ENCODE assay signal across 20 cellular contexts in the genomic region with DNA sequence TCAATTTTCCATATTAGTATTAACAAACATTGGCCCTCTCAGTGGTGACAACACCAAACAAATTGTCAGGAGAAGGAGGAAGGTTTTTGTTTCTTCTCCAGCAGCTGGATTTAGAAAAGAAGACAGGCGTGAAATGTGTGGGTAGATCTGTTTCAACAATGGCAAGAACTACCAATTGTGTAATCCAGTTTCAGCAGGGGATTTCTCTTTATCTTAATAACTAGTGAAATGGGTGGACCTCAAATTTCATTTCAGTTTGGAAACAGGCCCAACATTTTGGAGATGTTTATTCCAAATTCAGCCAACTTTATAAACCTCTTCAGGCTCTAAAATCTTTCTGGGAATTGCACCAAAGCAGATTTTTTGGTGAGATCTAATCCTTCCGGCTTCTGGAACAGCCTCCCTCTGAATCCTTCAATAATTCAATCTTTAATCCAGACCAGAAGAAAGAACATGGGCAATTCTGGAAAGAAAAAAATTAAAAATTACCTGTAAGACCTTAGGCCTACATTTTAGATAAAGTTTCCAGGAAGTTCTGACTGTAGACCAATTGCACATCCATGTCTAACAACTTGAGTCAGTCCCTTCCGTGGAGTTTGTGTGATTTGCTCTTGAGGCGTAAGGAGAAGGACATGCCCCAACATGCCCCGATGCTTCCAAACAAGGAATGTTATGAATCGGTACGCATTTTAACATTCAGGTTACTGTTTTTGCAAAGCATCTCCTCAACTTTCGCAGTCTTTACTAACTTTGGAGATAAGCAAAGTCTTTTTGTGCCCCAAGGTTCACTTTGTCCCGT.
A peak's percentile ranks its signal among the peaks of the same experiment; 100 is the strongest.
DNase-seq lines count a peak whose midpoint lies in the region; ATAC-seq and TF ChIP-seq lines count a peak whose summit lies in the region.
"Had no signal": no experiment of that assay in that cellular context is flagged by ENCODE, and none has a peak within 500 bp of the region (broad histone marks: within the 10 kb centered on the region; RNA-seq: fewer than 3 reads in every experiment).

No MANE protein-coding gene starts in this region.

- TF ChIP-seq POLR2A in stomach (IDR thresholded peaks at IDR 0.05) = no peak

- H3K4me2 ChIP-seq in GM23248 (ENCODE audit: unreplicated experiment) = no peak overlapping the region
- peak overlapping the region; percentile 13 for H3K4me2 ChIP-seq in mammary epithelial cell (ENCODE audit: insufficient read depth, low read depth, low read length)

- no peaks in the 10 kb centered on the region for H3K36me3 ChIP-seq in GM23248 (ENCODE audit: low read depth)
- no peaks in the 10 kb centered on the region for H3K36me3 ChIP-seq in mammary epithelial cell (ENCODE audit: insufficient read depth, low read length)
- no peaks in the 10 kb centered on the region for H3K36me3 ChIP-seq in stomach
- H3K36me3 ChIP-seq: tibial artery had no signal

- H3K4me1 ChIP-seq in GM23248 (ENCODE audit: insufficient read depth) = peaks cover 3% of the 10 kb centered on the region; the same call in 1 of the 2 replicates
- peaks cover 13% of the 10 kb centered on the region for H3K4me1 ChIP-seq in mammary epithelial cell (ENCODE audit: insufficient read depth, low read length)
- H3K4me1 ChIP-seq in stomach = peaks cover 0 to 16% (median 3%) of the 10 kb centered on the region in 4 donors
- H3K4me1 ChIP-seq: psoas muscle had no signal

- H3K27me3 Mint-ChIP-seq in activated CD4-positive, alpha-beta T cell treated with anti-CD3 and anti-CD28 coated beads, Interleukin-2, amount 10 ng/mL, durations not matched to agents 24 days and 14 days = no peaks in the 10 kb centered on the region
- H3K27me3 Mint-ChIP-seq: memory B cell had no signal

- DNase-seq in GM23248 (peak; percentile 46), mammary epithelial cell (peak; percentile 81), left cardiac atrium (no peak), stomach (no peak), middle frontal gyrus (ENCODE audit: extremely low spot score, low spot score) (no peak)
- DNase-seq in stimulated activated naive CD4-positive, alpha-beta T cell (lab: John Stamatoyannopoulos, UW) = no peak
- no peak for DNase-seq in activated CD4-positive, alpha-beta T cell treated with anti-CD3 and anti-CD28 coated beads, Interleukin-2, amount 10 ng/mL, durations not matched to agents 24 days and 14 days
- DNase-seq: activated CD4-positive, alpha-beta T cell treated with anti-CD3 and anti-CD28 coated beads, Interleukin-2, amount 50 U/mL, for 4 hours; activated naive CD4-positive, alpha-beta T cell; cortex of kidney; KG1; NCI-H1048; NCI-H2081 treated with DMSO at 0.1 percent for 48 hours; NCI-H524 treated with DMSO at 0.1 percent for 48 hours; psoas muscle; SHP77; T-helper 1 cell; tibial artery had no signal

- H3K4me3 ChIP-seq in GM23248 = no peak overlapping the region
- H3K4me3 ChIP-seq in mammary epithelial cell (replicated peaks in 1 of 3; ENCODE audit: insufficient read depth in 1 of 3, low read depth in 2 of 3, low read length in 3 of 3) = no peak overlapping the region
- no peak overlapping the region for H3K4me3 ChIP-seq in stomach
- H3K4me3 ChIP-seq: psoas muscle, tibial artery had no signal

- H2AFZ ChIP-seq in GM23248 (peak overlapping the region; percentile 67), mammary epithelial cell (ENCODE audit: low read depth, low read length) (peak overlapping the region; percentile 78)

- peak overlapping the region; percentile 28; the same call in 1 of the 2 replicates for H3K9ac ChIP-seq in GM23248
- H3K9ac ChIP-seq in mammary epithelial cell (ENCODE audit: insufficient read depth, low read length) = no peak overlapping the region

- in situ Hi-C loops in GM23248 (cut with MboI) = no loop called here
- in situ Hi-C loops in mammary epithelial cell (cut with MboI; ENCODE audit: low sequenced_read_pairs in 2 of 2) = no loop called here

- H3K9me3 Mint-ChIP-seq in activated CD4-positive, alpha-beta T cell treated with anti-CD3 and anti-CD28 coated beads, Interleukin-2, amount 10 ng/mL, durations not matched to agents 24 days and 14 days = peaks cover 3% of the 10 kb centered on the region
- H3K9me3 Mint-ChIP-seq: memory B cell had no signal

- H3K27ac Mint-ChIP-seq in activated CD4-positive, alpha-beta T cell treated with anti-CD3 and anti-CD28 coated beads, Interleukin-2, amount 10 ng/mL, durations not matched to agents 24 days and 14 days = no peak overlapping the region
- H3K27ac Mint-ChIP-seq: memory B cell had no signal

- no peak for TF ChIP-seq EP300 in stomach (IDR thresholded peaks at IDR 0.05)

- H3K27ac ChIP-seq in GM23248 (peak overlapping the region; percentile 62), mammary epithelial cell (ENCODE audit: insufficient read depth, low read depth, low read length) (peak overlapping the region; percentile 60), stomach (peak overlapping the region in 3 of 5 donors; percentile 41 to 60 (median 58))
- H3K27ac ChIP-seq: psoas muscle had no signal

- intact Hi-C loops in mammary epithelial cell (cut with micrococcal nuclease) = no loop called here
- intact Hi-C loops in left cardiac atrium (cut with DNase I) = no loop called here
- intact Hi-C loops in stomach (cut with DNase I; ENCODE audit: low total_unique reads) = no loop called here
- intact Hi-C loops in activated CD4-positive, alpha-beta T cell treated with anti-CD3 and anti-CD28 coated beads, Interleukin-2, amount 10 ng/mL, durations not matched to agents 24 days and 14 days (cut with micrococcal nuclease) = no loop called here

- H3K79me2 ChIP-seq in GM23248 (ENCODE audit: insufficient read depth) (no peaks in the 10 kb centered on the region), mammary epithelial cell (ENCODE audit: insufficient read depth, low read length) (no peaks in the 10 kb centered on the region)

- H3K9me3 ChIP-seq in GM23248 (ENCODE audit: low read depth) (no peaks in the 10 kb centered on the region), mammary epithelial cell (replicated peaks; ENCODE audit: insufficient read depth, low read length) (no peaks in the 10 kb centered on the region), stomach (peaks cover 0 to 9% (median 3%) of the 10 kb centered on the region in 4 donors)
- H3K9me3 ChIP-seq: psoas muscle, tibial artery had no signal

- H3K4me1 Mint-ChIP-seq in activated CD4-positive, alpha-beta T cell treated with anti-CD3 and anti-CD28 coated beads, Interleukin-2, amount 10 ng/mL, durations not matched to agents 24 days and 14 days = no peaks in the 10 kb centered on the region
- H3K4me1 Mint-ChIP-seq: memory B cell had no signal

- no peaks in the 10 kb centered on the region for H4K20me1 ChIP-seq in GM23248 (ENCODE audit: insufficient read depth)
- no peaks in the 10 kb centered on the region for H4K20me1 ChIP-seq in mammary epithelial cell (ENCODE audit: insufficient read depth, low read length)

- no peaks in the 10 kb centered on the region for H3K36me3 Mint-ChIP-seq in activated CD4-positive, alpha-beta T cell treated with anti-CD3 and anti-CD28 coated beads, Interleukin-2, amount 10 ng/mL, durations not matched to agents 24 days and 14 days (ENCODE audit: low read depth)
- H3K36me3 Mint-ChIP-seq: memory B cell had no signal

- no peak for TF ChIP-seq CTCF in mammary epithelial cell (conservative IDR thresholded peaks at IDR 0.05 in 1 of 2, IDR thresholded peaks at IDR 0.05 in 1 of 2; ENCODE audit: extremely low read depth in 1 of 2, insufficient read depth in 1 of 2, low read depth in 1 of 2, low read length in 2 of 2)
- no peak for TF ChIP-seq CTCF in stomach (IDR thresholded peaks at IDR 0.05)

- H3F3A ChIP-seq in GM23248 (ENCODE audit: insufficient read depth) = no peaks in the 10 kb centered on the region

- BruUV-seq in mammary epithelial cell (replicated peaks; lab: Mats Ljungman, UMichigan) = no TSS peak

- CTCF ChIA-PET in mammary epithelial cell (lab: Charles Lee; ENCODE audit: low non-redundant PET) = no interaction called here

- no peaks in the 10 kb centered on the region for H3K27me3 ChIP-seq in GM23248 (replicated peaks; ENCODE audit: insufficient read depth)
- H3K27me3 ChIP-seq in mammary epithelial cell (ENCODE audit: insufficient read depth, low read length) = no peaks in the 10 kb centered on the region
- H3K27me3 ChIP-seq in stomach = no peaks in the 10 kb centered on the region
- H3K27me3 ChIP-seq: tibial artery had no signal

- peak; percentile 70 to 77 for ATAC-seq in left cardiac atrium
- ATAC-seq in HG03175 (IDR thresholded peaks at IDR 0.05; ENCODE audit: unreplicated experiment) = no peak

- WGBS in GM23248 (ENCODE audit: low coverage in 1 of 2, low lambda C conversion rate in 2 of 2, missing lambda C conversion rate in 2 of 2), 2 experiments = 13 to 16% methylated on average over 9 of the region's 9 CpGs
- 46% methylated on average over 9 of the region's 9 CpGs for WGBS in mammary epithelial cell (ENCODE audit: low coverage, missing lambda C conversion rate)
- WGBS in stomach, 5 donors = 66 to 74% (median 71%) methylated on average over 9 of the region's 9 CpGs

- H3K4me3 Mint-ChIP-seq in activated CD4-positive, alpha-beta T cell treated with anti-CD3 and anti-CD28 coated beads, Interleukin-2, amount 10 ng/mL, durations not matched to agents 24 days and 14 days = no peak overlapping the region
- H3K4me3 Mint-ChIP-seq: memory B cell had no signal

- H3K9me2 ChIP-seq in GM23248 (ENCODE audit: insufficient read depth) = no peaks in the 10 kb centered on the region

- dilution Hi-C loops in mammary epithelial cell (cut with HindIII; ENCODE audit: low sequenced_read_pairs) = no loop called here

Comparison
In these comparisons a context has a peak if more than half of its experiments do, and no peak if none do; other contexts are left out.
1. DNase-seq: peak in GM23248 (single experiment) and mammary epithelial cell (single experiment); none in left cardiac atrium (single experiment), stomach (single experiment), stimulated activated naive CD4-positive, alpha-beta T cell (0 of 6), activated CD4-positive, alpha-beta T cell treated with anti-CD3 and anti-CD28 coated beads, Interleukin-2, amount 10 ng/mL, durations not matched to agents 24 days and 14 days (single experiment) and middle frontal gyrus (single experiment).
2. Peak in every context shown above with its lines, with median percentiles within 50 percentile points of each other: H3K27ac ChIP-seq.